Comparison of ENCODE assay signal across 1 cellular context in the genomic region with DNA sequence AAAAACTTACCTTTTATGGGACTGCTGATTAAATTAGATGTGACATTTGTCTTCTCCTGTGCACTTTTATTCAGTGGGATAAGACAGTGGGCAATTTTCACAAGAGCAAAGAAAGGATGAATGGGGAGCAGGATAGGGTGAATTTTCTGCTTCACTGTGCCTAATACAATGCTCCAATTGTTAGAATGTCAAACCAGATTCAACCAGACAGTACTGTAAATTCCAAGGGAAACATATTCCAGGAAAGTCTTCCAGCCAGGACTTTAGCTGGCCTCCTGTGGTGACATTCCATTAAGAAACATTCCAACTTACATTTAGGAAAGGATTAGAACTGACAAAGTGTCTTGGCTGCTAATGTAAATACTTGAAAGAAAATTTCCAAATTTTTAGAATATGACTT.
TF ChIP-seq lines count a peak whose summit lies in the region.

No MANE protein-coding gene starts in this region.

TF ChIP-seq in GM23338, 12 proteins besides CTCF, POLR2A, EP300 and RAD21 (continued from another document):
- TF ChIP-seq, protein P1, sequence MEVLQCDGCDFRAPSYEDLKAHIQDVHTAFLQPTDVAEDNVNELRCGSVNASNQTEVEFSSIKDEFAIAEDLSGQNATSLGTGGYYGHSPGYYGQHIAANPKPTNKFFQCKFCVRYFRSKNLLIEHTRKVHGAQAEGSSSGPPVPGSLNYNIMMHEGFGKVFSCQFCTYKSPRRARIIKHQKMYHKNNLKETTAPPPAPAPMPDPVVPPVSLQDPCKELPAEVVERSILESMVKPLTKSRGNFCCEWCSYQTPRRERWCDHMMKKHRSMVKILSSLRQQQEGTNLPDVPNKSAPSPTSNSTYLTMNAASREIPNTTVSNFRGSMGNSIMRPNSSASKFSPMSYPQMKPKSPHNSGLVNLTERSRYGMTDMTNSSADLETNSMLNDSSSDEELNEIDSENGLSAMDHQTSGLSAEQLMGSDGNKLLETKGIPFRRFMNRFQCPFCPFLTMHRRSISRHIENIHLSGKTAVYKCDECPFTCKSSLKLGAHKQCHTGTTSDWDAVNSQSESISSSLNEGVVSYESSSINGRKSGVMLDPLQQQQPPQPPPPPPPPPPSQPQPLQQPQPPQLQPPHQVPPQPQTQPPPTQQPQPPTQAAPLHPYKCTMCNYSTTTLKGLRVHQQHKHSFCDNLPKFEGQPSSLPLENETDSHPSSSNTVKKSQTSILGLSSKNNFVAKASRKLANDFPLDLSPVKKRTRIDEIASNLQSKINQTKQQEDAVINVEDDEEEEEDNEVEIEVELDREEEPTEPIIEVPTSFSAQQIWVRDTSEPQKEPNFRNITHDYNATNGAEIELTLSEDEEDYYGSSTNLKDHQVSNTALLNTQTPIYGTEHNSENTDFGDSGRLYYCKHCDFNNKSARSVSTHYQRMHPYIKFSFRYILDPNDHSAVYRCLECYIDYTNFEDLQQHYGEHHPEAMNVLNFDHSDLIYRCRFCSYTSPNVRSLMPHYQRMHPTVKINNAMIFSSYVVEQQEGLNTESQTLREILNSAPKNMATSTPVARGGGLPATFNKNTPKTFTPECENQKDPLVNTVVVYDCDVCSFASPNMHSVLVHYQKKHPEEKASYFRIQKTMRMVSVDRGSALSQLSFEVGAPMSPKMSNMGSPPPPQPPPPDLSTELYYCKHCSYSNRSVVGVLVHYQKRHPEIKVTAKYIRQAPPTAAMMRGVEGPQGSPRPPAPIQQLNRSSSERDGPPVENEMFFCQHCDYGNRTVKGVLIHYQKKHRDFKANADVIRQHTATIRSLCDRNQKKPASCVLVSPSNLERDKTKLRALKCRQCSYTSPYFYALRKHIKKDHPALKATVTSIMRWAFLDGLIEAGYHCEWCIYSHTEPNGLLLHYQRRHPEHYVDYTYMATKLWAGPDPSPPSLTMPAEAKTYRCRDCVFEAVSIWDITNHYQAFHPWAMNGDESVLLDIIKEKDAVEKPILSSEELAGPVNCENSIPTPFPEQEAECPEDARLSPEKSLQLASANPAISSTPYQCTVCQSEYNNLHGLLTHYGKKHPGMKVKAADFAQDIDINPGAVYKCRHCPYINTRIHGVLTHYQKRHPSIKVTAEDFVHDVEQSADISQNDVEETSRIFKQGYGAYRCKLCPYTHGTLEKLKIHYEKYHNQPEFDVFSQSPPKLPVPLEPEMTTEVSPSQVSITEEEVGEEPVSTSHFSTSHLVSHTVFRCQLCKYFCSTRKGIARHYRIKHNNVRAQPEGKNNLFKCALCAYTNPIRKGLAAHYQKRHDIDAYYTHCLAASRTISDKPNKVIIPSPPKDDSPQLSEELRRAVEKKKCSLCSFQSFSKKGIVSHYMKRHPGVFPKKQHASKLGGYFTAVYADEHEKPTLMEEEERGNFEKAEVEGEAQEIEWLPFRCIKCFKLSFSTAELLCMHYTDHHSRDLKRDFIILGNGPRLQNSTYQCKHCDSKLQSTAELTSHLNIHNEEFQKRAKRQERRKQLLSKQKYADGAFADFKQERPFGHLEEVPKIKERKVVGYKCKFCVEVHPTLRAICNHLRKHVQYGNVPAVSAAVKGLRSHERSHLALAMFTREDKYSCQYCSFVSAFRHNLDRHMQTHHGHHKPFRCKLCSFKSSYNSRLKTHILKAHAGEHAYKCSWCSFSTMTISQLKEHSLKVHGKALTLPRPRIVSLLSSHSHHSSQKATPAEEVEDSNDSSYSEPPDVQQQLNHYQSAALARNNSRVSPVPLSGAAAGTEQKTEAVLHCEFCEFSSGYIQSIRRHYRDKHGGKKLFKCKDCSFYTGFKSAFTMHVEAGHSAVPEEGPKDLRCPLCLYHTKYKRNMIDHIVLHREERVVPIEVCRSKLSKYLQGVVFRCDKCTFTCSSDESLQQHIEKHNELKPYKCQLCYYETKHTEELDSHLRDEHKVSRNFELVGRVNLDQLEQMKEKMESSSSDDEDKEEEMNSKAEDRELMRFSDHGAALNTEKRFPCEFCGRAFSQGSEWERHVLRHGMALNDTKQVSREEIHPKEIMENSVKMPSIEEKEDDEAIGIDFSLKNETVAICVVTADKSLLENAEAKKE (CRISPR knock-in tag; IDR thresholded peaks at IDR 0.05), result no peak
- TF ChIP-seq ZNF114 (CRISPR knock-in tag; IDR thresholded peaks at IDR 0.05) (no peak), JUNB (IDR thresholded peaks at IDR 0.05; ENCODE audit: unreplicated experiment) (no peak), STAT1 (IDR thresholded peaks at IDR 0.05; ENCODE audit: unreplicated experiment) (no peak)
TF ChIP-seq in GM23338: peak in this region for 0.
